Comparison of ENCODE assay signal across 12 cellular contexts in genomic region chr11:119258180-119258579, GRCh38. TPM values are rescaled to one million over a fixed set of nuclear protein-coding genes. Genes with fewer than 3 reads are reported as not detected.
DNase-seq lines count a peak whose midpoint lies in the region; ATAC-seq and TF ChIP-seq lines count a peak whose summit lies in the region.
"Had no signal": no experiment of that assay in that cellular context is flagged by ENCODE, and none has a peak within 500 bp of the region (broad histone marks: within the 10 kb centered on the region; RNA-seq: fewer than 3 reads in every experiment).

No MANE protein-coding gene starts in this region.

- ATAC-seq in T-cell (replicated peaks in 1 of 4) (peak; percentile 83 to 85 (median 84)), HG03025 (IDR thresholded peaks at IDR 0.05; ENCODE audit: low FRiP score, unreplicated experiment) (no peak)
- no peak for ATAC-seq in stimulated activated naive CD8-positive, alpha-beta T cell treated with anti-CD3 and anti-CD28 coated beads, Interleukin-15, amount 100 ng/mL, for 72 hours
- ATAC-seq: foreskin keratinocyte had no signal

- peaks cover 27 to 50% (median 48%) of the 10 kb centered on the region in 3 donors for H3K4me1 Mint-ChIP-seq in T-cell
- peaks cover 26% of the 10 kb centered on the region for H3K4me1 Mint-ChIP-seq in dendritic cell treated with granulocyte-macrophage colony-stimulating factor and Interleukin-4, amounts not matched to agents 40 ng/mL and 50 ng/mL, for 4 days (ENCODE audit: low read depth)
- peaks cover 34% of the 10 kb centered on the region for H3K4me1 Mint-ChIP-seq in stimulated activated naive CD8-positive, alpha-beta T cell treated with anti-CD3 and anti-CD28 coated beads, Interleukin-15, amount 100 ng/mL, for 72 hours
- peaks cover 5% of the 10 kb centered on the region for H3K4me1 Mint-ChIP-seq in neural progenitor cell

- H3K4me2 ChIP-seq in neural progenitor cell: no peak overlapping the region

- intact Hi-C loops in dendritic cell treated with granulocyte-macrophage colony-stimulating factor and Interleukin-4, amounts not matched to agents 40 ng/mL and 50 ng/mL, for 4 days (cut with micrococcal nuclease): no loop called here
- intact Hi-C loops in posterior cingulate gyrus (cut with DNase I): no loop called here

- POLR2A ChIA-PET in T-cell (lab: Charles Lee): no interaction called here

- no peaks in the 10 kb centered on the region for H3K27me3 ChIP-seq in neural progenitor cell
- H3K27me3 ChIP-seq: dorsolateral prefrontal cortex, foreskin keratinocyte had no signal

- no peak overlapping the region for H3K27ac ChIP-seq in neural progenitor cell
- H3K27ac ChIP-seq: dorsolateral prefrontal cortex, foreskin keratinocyte had no signal

- H3K36me3 Mint-ChIP-seq in T-cell (peaks cover 6% of the 10 kb centered on the region), neural progenitor cell (peaks cover 14% of the 10 kb centered on the region)
- H3K36me3 Mint-ChIP-seq in dendritic cell treated with granulocyte-macrophage colony-stimulating factor and Interleukin-4, amounts not matched to agents 40 ng/mL and 50 ng/mL, for 4 days (ENCODE audit: low read depth): peaks cover 41% of the 10 kb centered on the region

- H3K9me3 Mint-ChIP-seq in T-cell (no peaks in the 10 kb centered on the region), neural progenitor cell (no peaks in the 10 kb centered on the region)
- no peaks in the 10 kb centered on the region for H3K9me3 Mint-ChIP-seq in dendritic cell treated with granulocyte-macrophage colony-stimulating factor and Interleukin-4, amounts not matched to agents 40 ng/mL and 50 ng/mL, for 4 days
- no peaks in the 10 kb centered on the region for H3K9me3 Mint-ChIP-seq in stimulated activated naive CD8-positive, alpha-beta T cell treated with anti-CD3 and anti-CD28 coated beads, Interleukin-15, amount 100 ng/mL, for 72 hours

- H3K4me3 Mint-ChIP-seq in T-cell (peak overlapping the region in 2 of 3 donors; percentile 34 to 69), neural progenitor cell (no peak overlapping the region)
- H3K4me3 Mint-ChIP-seq in dendritic cell treated with granulocyte-macrophage colony-stimulating factor and Interleukin-4, amounts not matched to agents 40 ng/mL and 50 ng/mL, for 4 days: no peak overlapping the region
- peak overlapping the region; percentile 49 to 57 for H3K4me3 Mint-ChIP-seq in stimulated activated naive CD8-positive, alpha-beta T cell treated with anti-CD3 and anti-CD28 coated beads, Interleukin-15, amount 100 ng/mL, for 72 hours

- H3K27me3 Mint-ChIP-seq in T-cell (no peaks in the 10 kb centered on the region), neural progenitor cell (ENCODE audit: insufficient read depth, low read depth) (no peaks in the 10 kb centered on the region)
- no peaks in the 10 kb centered on the region for H3K27me3 Mint-ChIP-seq in dendritic cell treated with granulocyte-macrophage colony-stimulating factor and Interleukin-4, amounts not matched to agents 40 ng/mL and 50 ng/mL, for 4 days
- H3K27me3 Mint-ChIP-seq in stimulated activated naive CD8-positive, alpha-beta T cell treated with anti-CD3 and anti-CD28 coated beads, Interleukin-15, amount 100 ng/mL, for 72 hours: no peaks in the 10 kb centered on the region

- TF ChIP-seq CTCF in neural progenitor cell (IDR thresholded peaks at IDR 0.05): no peak

- no peak overlapping the region for H2AFZ ChIP-seq in neural progenitor cell (replicated peaks)

- no peak overlapping the region for H3K9ac ChIP-seq in neural progenitor cell

- DNase-seq in activated gamma-delta T cell treated with Interleukin-2 at 50 U/mL for 16 hours (peak; percentile 24), activated gamma-delta T cell (lab: John Stamatoyannopoulos, UW) (no peak), T-cell (peak in 29 of 34 experiments; percentile 4 to 46 (median 19)), posterior cingulate gyrus (no peak), neural progenitor cell (ENCODE audit: low spot score) (no peak)
- no peak for DNase-seq in stimulated activated naive CD8-positive, alpha-beta T cell treated with anti-CD3 and anti-CD28 coated beads, Interleukin-15, amount 100 ng/mL, for 72 hours
- DNase-seq: dorsolateral prefrontal cortex; foreskin keratinocyte; NCI-H2171; stimulated activated CD4-positive, alpha-beta T cell treated with anti-CD3 and anti-CD28 coated beads, Interleukin-1b, Interleukin-23, amount 100 ng/mL, for 48 hours had no signal

- no peak overlapping the region for H3K4me3 ChIP-seq in neural progenitor cell
- H3K4me3 ChIP-seq: dorsolateral prefrontal cortex had no signal

- peaks cover 3% of the 10 kb centered on the region for H3K4me1 ChIP-seq in neural progenitor cell

- H3K27ac Mint-ChIP-seq in T-cell (peak overlapping the region; percentile 86 to 90), neural progenitor cell (no peak overlapping the region)
- peak overlapping the region; percentile 47 for H3K27ac Mint-ChIP-seq in dendritic cell treated with granulocyte-macrophage colony-stimulating factor and Interleukin-4, amounts not matched to agents 40 ng/mL and 50 ng/mL, for 4 days
- peak overlapping the region; percentile 50 to 71 for H3K27ac Mint-ChIP-seq in stimulated activated naive CD8-positive, alpha-beta T cell treated with anti-CD3 and anti-CD28 coated beads, Interleukin-15, amount 100 ng/mL, for 72 hours

- CTCF ChIA-PET in T-cell (lab: Charles Lee): interaction anchor here in 1 of 2 donors (0.6 kb wide), 1 partner anchor 21 kb away, joined by 3 read pairs; no protein-coding TSS in a partner anchor

- no peaks in the 10 kb centered on the region for H3F3A ChIP-seq in neural progenitor cell (ENCODE audit: low read depth)

- no peaks in the 10 kb centered on the region for H4K20me1 ChIP-seq in neural progenitor cell (ENCODE audit: low read depth)

- peaks cover 47% of the 10 kb centered on the region for H3K79me2 ChIP-seq in neural progenitor cell (ENCODE audit: low read depth)

- no peaks in the 10 kb centered on the region for H3K36me3 ChIP-seq in neural progenitor cell

- H3K9me3 ChIP-seq in neural progenitor cell (ENCODE audit: low read depth): no peaks in the 10 kb centered on the region

RNA-seq across cellular contexts. Expression of gene CBL, which starts 52.0 kb away (rescaled TPM):
- total RNA-seq in T-cell (10 to 100 TPM; 40.9 to 42.2 (median 41.1) TPM), neural progenitor cell (ENCODE audit: low replicate concordance) (20.7 and 20.8 TPM in 2 replicates)

RNA-seq across cellular contexts. Expression of gene MCAM, which starts 58.8 kb away (rescaled TPM):
- total RNA-seq in T-cell (10 to 100 TPM in 1 of 5 donors, 1 to 10 TPM in 1, under 1 TPM in 3; 0.50 to 10.2 (median 0.76) TPM), neural progenitor cell (ENCODE audit: low replicate concordance) (23.3 and 28.2 TPM in 2 replicates)

Comparison
In these comparisons a context has a peak if more than half of its experiments do, and no peak if none do; other contexts are left out.
1. DNase-seq: peak in activated gamma-delta T cell treated with Interleukin-2 at 50 U/mL for 16 hours (single experiment) and T-cell (29 of 34); none in activated gamma-delta T cell (single experiment), stimulated activated naive CD8-positive, alpha-beta T cell treated with anti-CD3 and anti-CD28 coated beads, Interleukin-15, amount 100 ng/mL, for 72 hours (0 of 2), posterior cingulate gyrus (0 of 10) and neural progenitor cell (single experiment).
2. ATAC-seq: peak in T-cell (4 of 4); none in stimulated activated naive CD8-positive, alpha-beta T cell treated with anti-CD3 and anti-CD28 coated beads, Interleukin-15, amount 100 ng/mL, for 72 hours (single experiment) and HG03025 (single experiment).
3. H3K4me3 Mint-ChIP-seq: peak in T-cell (2 of 3) and stimulated activated naive CD8-positive, alpha-beta T cell treated with anti-CD3 and anti-CD28 coated beads, Interleukin-15, amount 100 ng/mL, for 72 hours (2 of 2); none in dendritic cell treated with granulocyte-macrophage colony-stimulating factor and Interleukin-4, amounts not matched to agents 40 ng/mL and 50 ng/mL, for 4 days (single experiment) and neural progenitor cell (single experiment).